1 cellular context compared by ENCODE assay signal in genomic region chr1:155688318-155689121, GRCh38.
TF ChIP-seq lines count a peak whose summit lies in the region.

Gene DAP3 (plus strand): TSS chr1:155689091. CDS start chr1:155709780, 20,689 bp downstream.
Gene YY1AP1 (minus strand): TSS chr1:155688774. CDS start chr1:155680436, 8,338 bp downstream.

TF ChIP-seq in K562, 482 proteins besides CTCF, POLR2A, EP300 and RAD21 (continued from another document):
- TF ChIP-seq MLX (CRISPR knock-in tag; conservative IDR thresholded peaks at IDR 0.05) (peak in 1 of 2 experiments; percentile 66; a peak in 1 of 4 replicates), PHF8 (IDR thresholded peaks at IDR 0.05; ENCODE audit: borderline replicate concordance, low read length) (peak; percentile 76; the same call in 1 of the 2 replicates), L3MBTL2 (IDR thresholded peaks at IDR 0.05) (peak; percentile 41; the same call in 1 of the 2 replicates), TBP (optimal IDR thresholded peaks at IDR 0.05; ENCODE audit: low read depth, low read length) (peak; percentile 47), RBM22 (IDR thresholded peaks at IDR 0.05; ENCODE audit: low read depth, low read length, poor library complexity, severe bottlenecking) (peak; percentile 35), HLTF (IDR thresholded peaks at IDR 0.05) (no peak; the same call in 1 of the 2 replicates), ZNF431 (CRISPR knock-in tag; IDR thresholded peaks at IDR 0.05) (peak; percentile 54; the same call in 1 of the 2 replicates), GTF2E2 (tag; IDR thresholded peaks at IDR 0.05) (peak; percentile 30; the same call in 1 of the 2 replicates), ZNF384 (IDR thresholded peaks at IDR 0.05; ENCODE audit: low read depth, low read length) (0 out of 2 replicates have a peak, but pooled peaks have one; percentile 4), RNF2 (IDR thresholded peaks at IDR 0.05) (peak; percentile 90), MYC (IDR thresholded peaks at IDR 0.05; ENCODE audit: low read depth, low read length) (peak; percentile 60), MYC (CRISPR knock-in tag; IDR thresholded peaks at IDR 0.05; ENCODE audit: borderline replicate concordance, low read depth) (no peak), CREB1 (IDR thresholded peaks at IDR 0.05) (no peak), CREB1 (CRISPR knock-in tag; IDR thresholded peaks at IDR 0.05) (peak; percentile 64), TCF7L2 (IDR thresholded peaks at IDR 0.05; ENCODE audit: low read depth, low read length) (peak; percentile 95), SAFB (IDR thresholded peaks at IDR 0.05; ENCODE audit: borderline replicate concordance, low read depth, low read length) (peak; percentile 15; the same call in 1 of the 2 replicates)
- TF ChIP-seq, protein P1, sequence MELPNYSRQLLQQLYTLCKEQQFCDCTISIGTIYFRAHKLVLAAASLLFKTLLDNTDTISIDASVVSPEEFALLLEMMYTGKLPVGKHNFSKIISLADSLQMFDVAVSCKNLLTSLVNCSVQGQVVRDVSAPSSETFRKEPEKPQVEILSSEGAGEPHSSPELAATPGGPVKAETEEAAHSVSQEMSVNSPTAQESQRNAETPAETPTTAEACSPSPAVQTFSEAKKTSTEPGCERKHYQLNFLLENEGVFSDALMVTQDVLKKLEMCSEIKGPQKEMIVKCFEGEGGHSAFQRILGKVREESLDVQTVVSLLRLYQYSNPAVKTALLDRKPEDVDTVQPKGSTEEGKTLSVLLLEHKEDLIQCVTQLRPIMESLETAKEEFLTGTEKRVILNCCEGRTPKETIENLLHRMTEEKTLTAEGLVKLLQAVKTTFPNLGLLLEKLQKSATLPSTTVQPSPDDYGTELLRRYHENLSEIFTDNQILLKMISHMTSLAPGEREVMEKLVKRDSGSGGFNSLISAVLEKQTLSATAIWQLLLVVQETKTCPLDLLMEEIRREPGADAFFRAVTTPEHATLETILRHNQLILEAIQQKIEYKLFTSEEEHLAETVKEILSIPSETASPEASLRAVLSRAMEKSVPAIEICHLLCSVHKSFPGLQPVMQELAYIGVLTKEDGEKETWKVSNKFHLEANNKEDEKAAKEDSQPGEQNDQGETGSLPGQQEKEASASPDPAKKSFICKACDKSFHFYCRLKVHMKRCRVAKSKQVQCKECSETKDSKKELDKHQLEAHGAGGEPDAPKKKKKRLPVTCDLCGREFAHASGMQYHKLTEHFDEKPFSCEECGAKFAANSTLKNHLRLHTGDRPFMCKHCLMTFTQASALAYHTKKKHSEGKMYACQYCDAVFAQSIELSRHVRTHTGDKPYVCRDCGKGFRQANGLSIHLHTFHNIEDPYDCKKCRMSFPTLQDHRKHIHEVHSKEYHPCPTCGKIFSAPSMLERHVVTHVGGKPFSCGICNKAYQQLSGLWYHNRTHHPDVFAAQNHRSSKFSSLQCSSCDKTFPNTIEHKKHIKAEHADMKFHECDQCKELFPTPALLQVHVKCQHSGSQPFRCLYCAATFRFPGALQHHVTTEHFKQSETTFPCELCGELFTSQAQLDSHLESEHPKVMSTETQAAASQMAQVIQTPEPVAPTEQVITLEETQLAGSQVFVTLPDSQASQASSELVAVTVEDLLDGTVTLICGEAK (IDR thresholded peaks at IDR 0.05) = peak; percentile 77
- TF ChIP-seq, protein P1 (CRISPR knock-in tag; IDR thresholded peaks at IDR 0.05) = peak; percentile 26; the same call in 1 of the 2 replicates
